ENCODE assay signal across 28 cellular contexts in genomic region chr7:103690576-103690975, GRCh38.
DNase-seq lines count a peak whose midpoint lies in the region; ATAC-seq and TF ChIP-seq lines count a peak whose summit lies in the region.
"Had no signal": no experiment of that assay in that cellular context is flagged by ENCODE, and none has a peak within 500 bp of the region (broad histone marks: within the 10 kb centered on the region; RNA-seq: fewer than 3 reads in every experiment).

No MANE protein-coding gene starts in this region.

- TF ChIP-seq CTCF in thyroid gland (IDR thresholded peaks at IDR 0.05): no peak

- intact Hi-C loops in activated naive CD4-positive, alpha-beta T cell treated with anti-CD3 and anti-CD28 coated beads for 36 hours (cut with micrococcal nuclease): no loop called here
- intact Hi-C loops in thyroid gland (cut with DNase I): no loop called here

- DNase-seq in COLO668 (lab: John Stamatoyannopoulos, UW; ENCODE audit: unreplicated experiment) (peak; percentile 8), HT1080 (ENCODE audit: low read depth) (peak; percentile 7), NCI-H774 (lab: John Stamatoyannopoulos, UW) (peak; percentile 35), glomerular visceral epithelial cell (ENCODE audit: extremely low spot score) (peak; percentile 3), inferior parietal cortex (ENCODE audit: extremely low spot score) (no peak), thyroid gland (no peak)
- DNase-seq in activated naive CD4-positive, alpha-beta T cell treated with anti-CD3 and anti-CD28 coated beads for 36 hours: no peak
- DNase-seq: activated CD4-positive, alpha-beta memory T cell treated with anti-CD3 and anti-CD28 coated beads, Interleukin-2, amount 10 ng/mL, durations not matched to agents 7 days and 5 days; activated CD8-positive, alpha-beta memory T cell treated with anti-CD3 and anti-CD28 coated beads, Interleukin-2, amount 50 U/mL, for 4 hours; activated naive CD4-positive, alpha-beta T cell; AML-193; body of pancreas; CD4-positive, CD25-positive, alpha-beta regulatory T cell; cerebellar nuclear complex; islet precursor cell; KBM-7; NK-92 treated with Interleukin-12 subunit alpha and Interleukin-12 subunit beta, amount 100 ng/mL, for 24 hours; Right ventricle myocardium superior; stimulated activated naive CD4-positive, alpha-beta T cell; T-helper 2 cell; upper lobe of right lung had no signal

- no peaks in the 10 kb centered on the region for H3K9me3 Mint-ChIP-seq in activated naive CD4-positive, alpha-beta T cell treated with anti-CD3 and anti-CD28 coated beads for 36 hours
- H3K9me3 Mint-ChIP-seq: activated CD4-positive, alpha-beta memory T cell treated with anti-CD3 and anti-CD28 coated beads, Interleukin-2, amount 10 ng/mL, durations not matched to agents 7 days and 5 days had no signal

- H3K4me3 Mint-ChIP-seq in activated naive CD4-positive, alpha-beta T cell treated with anti-CD3 and anti-CD28 coated beads for 36 hours: no peak overlapping the region
- H3K4me3 Mint-ChIP-seq: activated CD4-positive, alpha-beta memory T cell treated with anti-CD3 and anti-CD28 coated beads, Interleukin-2, amount 10 ng/mL, durations not matched to agents 7 days and 5 days; CD4-positive, CD25-positive, alpha-beta regulatory T cell had no signal

- no peaks in the 10 kb centered on the region for H3K36me3 ChIP-seq in thyroid gland
- H3K36me3 ChIP-seq: upper lobe of right lung had no signal

- H3K27me3 Mint-ChIP-seq in activated naive CD4-positive, alpha-beta T cell treated with anti-CD3 and anti-CD28 coated beads for 36 hours (ENCODE audit: low read depth): peaks cover 6% of the 10 kb centered on the region

- no peak for TF ChIP-seq POLR2A in thyroid gland (IDR thresholded peaks at IDR 0.05)

- no peaks in the 10 kb centered on the region for H3K27me3 ChIP-seq in thyroid gland
- H3K27me3 ChIP-seq: body of pancreas had no signal

- no peak overlapping the region for H3K4me3 ChIP-seq in thyroid gland (replicated peaks in 1 of 3)
- H3K4me3 ChIP-seq: A549, body of pancreas, GM12878, skin epidermis, upper lobe of right lung had no signal

- H3K4me1 Mint-ChIP-seq in activated naive CD4-positive, alpha-beta T cell treated with anti-CD3 and anti-CD28 coated beads for 36 hours (ENCODE audit: low read depth): no peaks in the 10 kb centered on the region
- H3K4me1 Mint-ChIP-seq: activated CD4-positive, alpha-beta memory T cell treated with anti-CD3 and anti-CD28 coated beads, Interleukin-2, amount 10 ng/mL, durations not matched to agents 7 days and 5 days; CD4-positive, CD25-positive, alpha-beta regulatory T cell had no signal

- no peak for ATAC-seq in GM18873 (IDR thresholded peaks at IDR 0.05; ENCODE audit: low FRiP score, unreplicated experiment)
- ATAC-seq: A549, body of pancreas, esophagus mucosa, GM12878, HCT116, upper lobe of right lung had no signal

- H3K9me3 ChIP-seq in thyroid gland: no peaks in the 10 kb centered on the region
- H3K9me3 ChIP-seq: A549, body of pancreas, upper lobe of right lung had no signal

- no peak overlapping the region for H3K27ac ChIP-seq in thyroid gland
- H3K27ac ChIP-seq: A549, body of pancreas, parathyroid adenoma, skin epidermis, upper lobe of right lung had no signal

- no peaks in the 10 kb centered on the region for H3K36me3 Mint-ChIP-seq in activated naive CD4-positive, alpha-beta T cell treated with anti-CD3 and anti-CD28 coated beads for 36 hours (ENCODE audit: low read depth)
- H3K36me3 Mint-ChIP-seq: CD4-positive, CD25-positive, alpha-beta regulatory T cell had no signal

- CTCF ChIA-PET in activated naive CD4-positive, alpha-beta T cell treated with anti-CD3 and anti-CD28 coated beads for 36 hours (lab: Charles Lee): no interaction called here

- no peaks in the 10 kb centered on the region for H3K4me1 ChIP-seq in thyroid gland
- H3K4me1 ChIP-seq: A549, body of pancreas, parathyroid adenoma, upper lobe of right lung had no signal

- H3K27ac Mint-ChIP-seq in activated naive CD4-positive, alpha-beta T cell treated with anti-CD3 and anti-CD28 coated beads for 36 hours: no peak overlapping the region
- H3K27ac Mint-ChIP-seq: activated CD4-positive, alpha-beta memory T cell treated with anti-CD3 and anti-CD28 coated beads, Interleukin-2, amount 10 ng/mL, durations not matched to agents 7 days and 5 days; CD4-positive, CD25-positive, alpha-beta regulatory T cell had no signal

- 68 to 70% methylated on average over 3 of the region's 3 CpGs for WGBS in thyroid gland, 2 donors

Comparison
In these comparisons a context has a peak if more than half of its experiments do, and no peak if none do; other contexts are left out.
1. DNase-seq: peak in COLO668 (single experiment), HT1080 (single experiment), NCI-H774 (single experiment) and glomerular visceral epithelial cell (single experiment); none in inferior parietal cortex (single experiment), activated naive CD4-positive, alpha-beta T cell treated with anti-CD3 and anti-CD28 coated beads for 36 hours (single experiment) and thyroid gland (0 of 2).